Comparison of ENCODE assay signal across 26 cellular contexts in the genomic region with DNA sequence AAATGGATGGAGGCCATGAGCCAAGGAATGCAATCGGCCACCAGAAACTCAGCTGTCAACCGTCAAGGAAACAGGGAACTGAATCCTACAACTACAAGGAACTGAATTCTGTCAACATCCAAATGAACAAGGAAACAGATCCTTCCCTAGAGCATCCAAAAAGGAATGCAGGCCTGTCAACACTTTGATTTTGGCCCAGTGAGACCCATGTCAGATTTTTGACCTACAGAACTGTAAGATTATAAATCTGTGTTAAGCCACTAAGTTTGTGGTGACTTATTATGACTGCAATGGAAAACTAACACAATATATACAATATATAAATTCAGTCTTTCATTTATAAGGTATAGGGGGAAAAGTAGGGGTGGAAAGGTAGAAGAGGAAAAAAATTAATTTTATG. TPM values are rescaled to one million over a fixed set of nuclear protein-coding genes. Genes with fewer than 3 reads are reported as not detected.
"Had no signal": no experiment of that assay in that cellular context is flagged by ENCODE, and none has a peak within 500 bp of the region (broad histone marks: within the 10 kb centered on the region; RNA-seq: fewer than 3 reads in every experiment).

No MANE protein-coding gene starts in this region.

- H3K27ac Mint-ChIP-seq: IgD-negative memory B cell had no signal

- H3K27me3 Mint-ChIP-seq: IgD-negative memory B cell had no signal

- H3K9me3 Mint-ChIP-seq: IgD-negative memory B cell had no signal

- DNase-seq: KBM-7, NCI-H1048, NCI-H1105, NCI-H1417, NCI-H1436 treated with DMSO at 0.1 percent for 48 hours, NCI-H1694, NCI-H187 treated with DMSO at 0.1 percent for 48 hours, NCI-H2081, NCI-H2107, NCI-H2227 treated with DMSO at 0.1 percent for 48 hours, NCI-H524, NCI-H69, NCI-H774, OCI-M1, PC-9, Peyer's patch, SHP77 treated with DMSO at 0.1 percent for 48 hours, SJCRH30, T-helper 1 cell had no signal

- H3K4me3 Mint-ChIP-seq: IgD-negative memory B cell had no signal

- H3K4me1 Mint-ChIP-seq: IgD-negative memory B cell had no signal

- ATAC-seq: Right ventricle myocardium inferior, SK-N-SH treated with all-trans-retinoic acid at 6 μM for 48 hours had no signal

RNA-seq across cellular contexts. Expression of gene SHCBP1L, which starts 55.3 kb away (rescaled TPM):
- total RNA-seq: LHCN-M2, MCF 10A, NCI-H460, PC-9, Peyer's patch, Right ventricle myocardium inferior, RPMI7951, SJCRH30 had no signal
- polyA plus RNA-seq: IgD-negative memory B cell had no signal
